In genomic region chr3:193680220-193680619, GRCh38 we compare ENCODE assay signal across 16 cellular contexts.
DNase-seq lines count a peak whose midpoint lies in the region; ATAC-seq and TF ChIP-seq lines count a peak whose summit lies in the region.
"Had no signal": no experiment of that assay in that cellular context is flagged by ENCODE, and none has a peak within 500 bp of the region (broad histone marks: within the 10 kb centered on the region; RNA-seq: fewer than 3 reads in every experiment).

No MANE protein-coding gene starts in this region.

- no peaks in the 10 kb centered on the region for H3K27me3 Mint-ChIP-seq in central memory CD8-positive, alpha-beta T cell
- H3K27me3 Mint-ChIP-seq: activated CD8-positive, alpha-beta T cell treated with anti-CD3 and anti-CD28 coated beads for 36 hours; activated naive CD8-positive, alpha-beta T cell treated with anti-CD3 and anti-CD28 coated beads, Interleukin-2, amount 50 U/mL, for 24 hours had no signal

- H3K4me3 ChIP-seq in AG10803 (ENCODE audit: low read length) = no peak overlapping the region
- H3K4me3 ChIP-seq: left lung, prostate gland had no signal

- peak overlapping the region; percentile 33 for H3K27ac Mint-ChIP-seq in central memory CD8-positive, alpha-beta T cell (ENCODE audit: low read depth)
- H3K27ac Mint-ChIP-seq: activated CD8-positive, alpha-beta T cell treated with anti-CD3 and anti-CD28 coated beads for 36 hours; activated naive CD8-positive, alpha-beta T cell treated with anti-CD3 and anti-CD28 coated beads, Interleukin-2, amount 50 U/mL, for 24 hours had no signal

- H3K4me1 Mint-ChIP-seq in central memory CD8-positive, alpha-beta T cell = no peaks in the 10 kb centered on the region

- DNase-seq in AG10803 (ENCODE audit: low read depth) = peak; percentile 11
- DNase-seq in HT1080 (ENCODE audit: low read depth) = peak; percentile 62
- DNase-seq in central memory CD8-positive, alpha-beta T cell (ENCODE audit: low spot score in 2 of 2) = no peak
- peak; percentile 22 for DNase-seq in kidney tubule cell (ENCODE audit: low spot score)
- no peak for DNase-seq in stimulated activated CD4-positive, alpha-beta T cell treated with anti-CD3 and anti-CD28 coated beads, Interleukin-15, amount 100 ng/mL, for 24 hours
- no peak for DNase-seq in H4 (ENCODE audit: low spot score)
- DNase-seq: activated CD8-positive, alpha-beta T cell treated with anti-CD3 and anti-CD28 coated beads for 36 hours; activated naive CD8-positive, alpha-beta T cell treated with anti-CD3 and anti-CD28 coated beads, Interleukin-2, amount 50 U/mL, for 24 hours; cerebellar nuclear complex; head of caudate nucleus; left lung; NCI-H187 treated with DMSO at 0.1 percent for 48 hours; NCI-H526 treated with DMSO at 0.1 percent for 48 hours had no signal

- no peak overlapping the region for H3K4me3 Mint-ChIP-seq in central memory CD8-positive, alpha-beta T cell
- H3K4me3 Mint-ChIP-seq: activated CD8-positive, alpha-beta T cell treated with anti-CD3 and anti-CD28 coated beads for 36 hours; activated naive CD8-positive, alpha-beta T cell treated with anti-CD3 and anti-CD28 coated beads, Interleukin-2, amount 50 U/mL, for 24 hours had no signal

- H3K36me3 Mint-ChIP-seq in central memory CD8-positive, alpha-beta T cell (ENCODE audit: insufficient read depth) = peaks cover 21% of the 10 kb centered on the region

- ATAC-seq in central memory CD8-positive, alpha-beta T cell (replicated peaks; ENCODE audit: extremely low read depth, poor library complexity, severe bottlenecking) = no peak
- ATAC-seq in GM19351 (IDR thresholded peaks at IDR 0.05; ENCODE audit: unreplicated experiment) = no peak
- ATAC-seq in HG02938 (IDR thresholded peaks at IDR 0.05; ENCODE audit: unreplicated experiment) = no peak
- ATAC-seq: activated CD8-positive, alpha-beta T cell treated with anti-CD3 and anti-CD28 coated beads for 36 hours; activated naive CD8-positive, alpha-beta T cell treated with anti-CD3 and anti-CD28 coated beads, Interleukin-2, amount 50 U/mL, for 24 hours; left lung had no signal

- no peak for TF ChIP-seq CTCF in AG10803 (conservative IDR thresholded peaks at IDR 0.05; ENCODE audit: low read length)

- no peaks in the 10 kb centered on the region for H3K9me3 Mint-ChIP-seq in central memory CD8-positive, alpha-beta T cell
- H3K9me3 Mint-ChIP-seq: activated CD8-positive, alpha-beta T cell treated with anti-CD3 and anti-CD28 coated beads for 36 hours; activated naive CD8-positive, alpha-beta T cell treated with anti-CD3 and anti-CD28 coated beads, Interleukin-2, amount 50 U/mL, for 24 hours had no signal

Comparison
In these comparisons a context has a peak if more than half of its experiments do, and no peak if none do; other contexts are left out.
1. DNase-seq: peak in AG10803 (single experiment), HT1080 (single experiment) and kidney tubule cell (single experiment); none in central memory CD8-positive, alpha-beta T cell (0 of 2), stimulated activated CD4-positive, alpha-beta T cell treated with anti-CD3 and anti-CD28 coated beads, Interleukin-15, amount 100 ng/mL, for 24 hours (single experiment) and H4 (single experiment).